20 cellular contexts compared by ENCODE assay signal in genomic region chr18:55455938-55456337, GRCh38.
A peak's percentile ranks its signal among the peaks of the same experiment; 100 is the strongest.
DNase-seq lines count a peak whose midpoint lies in the region; ATAC-seq and TF ChIP-seq lines count a peak whose summit lies in the region.
"Had no signal": no experiment of that assay in that cellular context is flagged by ENCODE, and none has a peak within 500 bp of the region (broad histone marks: within the 10 kb centered on the region; RNA-seq: fewer than 3 reads in every experiment).

No MANE protein-coding gene starts in this region.

- peaks cover 19% of the 10 kb centered on the region for H3K36me3 ChIP-seq in HUES64 (ENCODE audit: insufficient read depth, low read length)
- no peaks in the 10 kb centered on the region; the same call in 1 of the 2 replicates for H3K36me3 ChIP-seq in MG63
- H3K36me3 ChIP-seq: lower lobe of right lung, prostate gland had no signal

- DNase-seq in NCI-H69 (lab: John Stamatoyannopoulos, UW) (peak; percentile 77), astrocyte of the spinal cord (ENCODE audit: low read depth, low spot score) (peak; percentile 40), skeletal muscle cell (ENCODE audit: low read depth) (peak; percentile 26), MG63 (no peak)
- DNase-seq: activated CD4-positive, alpha-beta T cell treated with anti-CD3 and anti-CD28 coated beads for 1 hour; central memory CD4-positive, alpha-beta T cell; COR-L47; H7; lower lobe of right lung; NCI-H1436 treated with DMSO at 0.1 percent for 48 hours; OCI-M1 had no signal

- H3K9me3 ChIP-seq in HUES64 (ENCODE audit: insufficient read depth, low read depth, low read length) (no peaks in the 10 kb centered on the region), MG63 (no peaks in the 10 kb centered on the region)
- H3K9me3 ChIP-seq: lower lobe of right lung, prostate gland had no signal

- H3K4me3 ChIP-seq in HUES64 (ENCODE audit: low read length) (no peak overlapping the region), astrocyte of the spinal cord (ENCODE audit: low read depth, low read length) (no peak overlapping the region), skeletal muscle cell (ENCODE audit: low read depth, low read length) (no peak overlapping the region), MG63 (no peak overlapping the region)
- H3K4me3 ChIP-seq: lower lobe of right lung, prostate gland, SK-N-MC had no signal

- 0 out of 2 replicates have a peak overlapping the region, but pooled peaks have one; percentile 3 for H3K27ac ChIP-seq in HUES64 (ENCODE audit: low read depth, low read length)
- H3K27ac ChIP-seq: KMS-11, lower lobe of right lung, prostate gland, SK-N-MC had no signal

- ATAC-seq in HG02840 (IDR thresholded peaks at IDR 0.05; ENCODE audit: low FRiP score, unreplicated experiment) (no peak), HG03432 (IDR thresholded peaks at IDR 0.05; ENCODE audit: unreplicated experiment) (no peak), GM18870 (IDR thresholded peaks at IDR 0.05; ENCODE audit: unreplicated experiment) (no peak)
- ATAC-seq: activated T-helper 17 cell treated with anti-CD3 and anti-CD28 coated beads, Interleukin-2, amount 50 U/mL, for 72 hours; esophagus mucosa; lower lobe of right lung had no signal

- TF ChIP-seq CTCF in astrocyte of the spinal cord (IDR thresholded peaks at IDR 0.05; ENCODE audit: low read depth, low read length), result no peak

- in situ Hi-C loops in astrocyte of the spinal cord (cut with HindIII; ENCODE audit: low sequenced_read_pairs), result no loop called here

- no peaks in the 10 kb centered on the region for H3K27me3 ChIP-seq in HUES64 (ENCODE audit: insufficient read depth, low read length)
- no peaks in the 10 kb centered on the region for H3K27me3 ChIP-seq in MG63

- peaks cover 41% of the 10 kb centered on the region for H3K4me1 ChIP-seq in HUES64 (ENCODE audit: insufficient read depth, low read length)
- H3K4me1 ChIP-seq: prostate gland had no signal

- WGBS in HUES64, result 89% methylated on average over 5 of the region's 5 CpGs

- no peak overlapping the region for H3K9ac ChIP-seq in HUES64 (ENCODE audit: low read depth, low read length)
- H3K9ac ChIP-seq: KMS-11 had no signal
